ENCODE assay signal across 17 cellular contexts in genomic region chr10:3554121-3554522, GRCh38.
DNase-seq lines count a peak whose midpoint lies in the region; ATAC-seq and TF ChIP-seq lines count a peak whose summit lies in the region.
"Had no signal": no experiment of that assay in that cellular context is flagged by ENCODE, and none has a peak within 500 bp of the region (broad histone marks: within the 10 kb centered on the region; RNA-seq: fewer than 3 reads in every experiment).

No MANE protein-coding gene starts in this region.

- no peaks in the 10 kb centered on the region for H3K36me3 ChIP-seq in SK-N-SH (replicated peaks in 1 of 2; ENCODE audit: control insufficient read depth in 1 of 2, insufficient read depth in 2 of 2, low read length in 1 of 2)
- H3K36me3 ChIP-seq: left ventricle myocardium inferior, thyroid gland had no signal

- ATAC-seq in Right ventricle myocardium inferior: no peak
- no peak for ATAC-seq in Right ventricle myocardium superior (ENCODE audit: poor library complexity)
- peak; percentile 70 for ATAC-seq in activated CD8-positive, alpha-beta T cell treated with anti-CD3 and anti-CD28 coated beads, Interleukin-2, amount 10 ng/mL, durations not matched to agents 7 days and 5 days
- ATAC-seq in GM21576 (IDR thresholded peaks at IDR 0.05; ENCODE audit: unreplicated experiment): no peak
- ATAC-seq: Panc1 had no signal

- no peak for TF ChIP-seq RAD21 in SK-N-SH (IDR thresholded peaks at IDR 0.05; ENCODE audit: low read length)

- TF ChIP-seq EP300 in SK-N-SH (IDR thresholded peaks at IDR 0.05; ENCODE audit: borderline replicate concordance in 1 of 2, low read depth in 1 of 2, low read length in 1 of 2): no peak

- H3K9ac ChIP-seq in SK-N-SH: no peak overlapping the region
- H3K9ac ChIP-seq: GM23248 had no signal

- peaks cover 14% of the 10 kb centered on the region for H3K4me1 Mint-ChIP-seq in activated CD8-positive, alpha-beta T cell treated with anti-CD3 and anti-CD28 coated beads, Interleukin-2, amount 10 ng/mL, durations not matched to agents 7 days and 5 days (ENCODE audit: low read depth)

- no peak overlapping the region for H3K4me2 ChIP-seq in SK-N-SH

- intact Hi-C loops in Right ventricle myocardium inferior (cut with DNase I): no loop called here
- intact Hi-C loops in Right ventricle myocardium superior (cut with DNase I): no loop called here

- no peak for TF ChIP-seq CTCF in SK-N-SH (IDR thresholded peaks at IDR 0.05)

- H2AFZ ChIP-seq in SK-N-SH (ENCODE audit: low read depth): no peak overlapping the region
- H2AFZ ChIP-seq: GM23248 had no signal

- H3K4me3 ChIP-seq in SK-N-SH (ENCODE audit: low read depth in 2 of 2, low read length in 1 of 2): no peak overlapping the region
- H3K4me3 ChIP-seq: coronary artery, GM23248, left ventricle myocardium inferior, thyroid gland had no signal

- no peaks in the 10 kb centered on the region for H4K20me1 ChIP-seq in SK-N-SH (ENCODE audit: insufficient read depth)

- H3F3A ChIP-seq in SK-N-SH (replicated peaks; ENCODE audit: insufficient read depth): no peaks in the 10 kb centered on the region

- no peaks in the 10 kb centered on the region for H3K36me3 Mint-ChIP-seq in activated CD8-positive, alpha-beta T cell treated with anti-CD3 and anti-CD28 coated beads, Interleukin-2, amount 10 ng/mL, durations not matched to agents 7 days and 5 days (ENCODE audit: low read depth)

- no peaks in the 10 kb centered on the region for H3K79me2 ChIP-seq in SK-N-SH (ENCODE audit: insufficient read depth)

- no peaks in the 10 kb centered on the region for H3K27me3 ChIP-seq in SK-N-SH (ENCODE audit: insufficient read depth)
- H3K27me3 ChIP-seq: thyroid gland had no signal

- no peak overlapping the region for H3K27ac ChIP-seq in substantia nigra (ENCODE audit: low read depth, low read length, poor library complexity, severe bottlenecking)
- H3K27ac ChIP-seq in SK-N-SH (ENCODE audit: low read depth in 2 of 2, low read length in 1 of 2): no peak overlapping the region
- H3K27ac ChIP-seq: coronary artery, GM23248, left ventricle myocardium inferior, thyroid gland had no signal

- CTCF ChIA-PET in activated CD8-positive, alpha-beta T cell treated with anti-CD3 and anti-CD28 coated beads, Interleukin-2, amount 10 ng/mL, durations not matched to agents 7 days and 5 days (lab: Charles Lee): no interaction called here
- CTCF ChIA-PET in SK-N-SH (lab: Yijun Ruan, JAX): no interaction called here

- H3K4me1 ChIP-seq in SK-N-SH (ENCODE audit: control insufficient read depth in 1 of 2, insufficient read depth in 2 of 2, low read depth in 1 of 2, low read length in 1 of 2): no peaks in the 10 kb centered on the region
- H3K4me1 ChIP-seq: left ventricle myocardium inferior, thyroid gland had no signal

- H3K9me3 Mint-ChIP-seq in activated CD8-positive, alpha-beta T cell treated with anti-CD3 and anti-CD28 coated beads, Interleukin-2, amount 10 ng/mL, durations not matched to agents 7 days and 5 days (ENCODE audit: insufficient read depth): no peaks in the 10 kb centered on the region

- H3K27me3 Mint-ChIP-seq in activated CD8-positive, alpha-beta T cell treated with anti-CD3 and anti-CD28 coated beads, Interleukin-2, amount 10 ng/mL, durations not matched to agents 7 days and 5 days (ENCODE audit: low read depth): peaks cover 19% of the 10 kb centered on the region

- POLR2A ChIA-PET in activated CD8-positive, alpha-beta T cell treated with anti-CD3 and anti-CD28 coated beads, Interleukin-2, amount 10 ng/mL, durations not matched to agents 7 days and 5 days (lab: Charles Lee): no interaction called here
- POLR2A ChIA-PET in SK-N-SH (lab: Yijun Ruan, JAX): no interaction called here

- peak overlapping the region; percentile 7 for H3K4me3 Mint-ChIP-seq in activated CD8-positive, alpha-beta T cell treated with anti-CD3 and anti-CD28 coated beads, Interleukin-2, amount 10 ng/mL, durations not matched to agents 7 days and 5 days

- H3K27ac Mint-ChIP-seq in activated CD8-positive, alpha-beta T cell treated with anti-CD3 and anti-CD28 coated beads, Interleukin-2, amount 10 ng/mL, durations not matched to agents 7 days and 5 days: peak overlapping the region; percentile 56

- DNase-seq in Right ventricle myocardium inferior (ENCODE audit: missing footprints) (peak; percentile 57), Right ventricle myocardium superior (no peak), lung microvascular endothelial cell (ENCODE audit: low read depth in 2 of 2) (peak; percentile 7 to 39), substantia nigra (lab: John Stamatoyannopoulos, UW) (no peak), SK-N-SH (no peak), glomerular visceral epithelial cell (ENCODE audit: extremely low spot score) (no peak)
- DNase-seq in activated CD8-positive, alpha-beta T cell treated with anti-CD3 and anti-CD28 coated beads, Interleukin-2, amount 10 ng/mL, durations not matched to agents 7 days and 5 days: peak; percentile 28
- DNase-seq: activated CD4-positive, CD25-positive, alpha-beta regulatory T cell; GM23248; left ventricle myocardium inferior; naive B cell; NCI-H1048; NCI-H526 treated with DMSO at 0.1 percent for 48 hours; thyroid gland had no signal

- 99% methylated on average over 7 of the region's 10 CpGs for WGBS in SK-N-SH (ENCODE audit: low lambda C conversion rate)

- no peaks in the 10 kb centered on the region for H3K9me2 ChIP-seq in SK-N-SH

- no peaks in the 10 kb centered on the region for H3K9me3 ChIP-seq in SK-N-SH
- H3K9me3 ChIP-seq: left ventricle myocardium inferior, thyroid gland had no signal

TF ChIP-seq in SK-N-SH, 30 proteins besides CTCF, POLR2A, EP300 and RAD21:
- TF ChIP-seq RCOR1 (IDR thresholded peaks at IDR 0.05; ENCODE audit: low read length) (no peak), RXRA (IDR thresholded peaks at IDR 0.05; ENCODE audit: borderline replicate concordance, low read depth) (no peak), JUND (IDR thresholded peaks at IDR 0.05) (no peak)

Comparison
In these comparisons a context has a peak if more than half of its experiments do, and no peak if none do; other contexts are left out.
1. DNase-seq: peak in Right ventricle myocardium inferior (single experiment), activated CD8-positive, alpha-beta T cell treated with anti-CD3 and anti-CD28 coated beads, Interleukin-2, amount 10 ng/mL, durations not matched to agents 7 days and 5 days (single experiment) and lung microvascular endothelial cell (2 of 2); none in Right ventricle myocardium superior (single experiment), substantia nigra (0 of 49), SK-N-SH (single experiment) and glomerular visceral epithelial cell (single experiment).